Comparison of ENCODE assay signal across 8 cellular contexts in genomic region chr17:30336369-30337171, GRCh38. TPM values are rescaled to one million over a fixed set of nuclear protein-coding genes. Genes with fewer than 3 reads are reported as not detected.
DNase-seq lines count a peak whose midpoint lies in the region; FAIRE-seq and TF ChIP-seq lines count a peak whose summit lies in the region.

No MANE protein-coding gene starts in this region.

- no peak overlapping the region for H3K9ac ChIP-seq in neural cell (ENCODE audit: low read length)

- DNase-seq in ACHN (peak; percentile 78), GM13976 (ENCODE audit: low spot score) (peak; percentile 41), NCI-H345 (lab: John Stamatoyannopoulos, UW) (peak; percentile 45), dermis microvascular lymphatic vessel endothelial cell (ENCODE audit: low read depth in 2 of 2) (peak; percentile 55 to 74), tibial nerve (ENCODE audit: low spot score in 2 of 2) (no peak), frontal cortex (ENCODE audit: low spot score in 2 of 2) (no peak)
- DNase-seq in activated CD4-positive, alpha-beta T cell treated with anti-CD3 and anti-CD28 coated beads for 24 hours (ENCODE audit: low read depth in 2 of 2) = peak; percentile 49

- H3K4me3 ChIP-seq in neural cell (ENCODE audit: low read length) (no peak overlapping the region), tibial nerve (no peak overlapping the region)

- in situ Hi-C loops in ACHN (cut with HindIII; ENCODE audit: low pct_ligation_motif_present, low pct_unique_long_range_greater_than_20kb, low sequenced_read_pairs) (no loop called here), GM13976 (cut with MboI; ENCODE audit: low sequenced_read_pairs, unreplicated experiment) (loop anchor here (5.0 kb wide), 1 partner anchor 234 kb away; no protein-coding TSS in a partner anchor)

- FAIRE-seq in frontal cortex (lab: Jason Lieb, UNC) = no peak

- no peak overlapping the region for H3K4me2 ChIP-seq in neural cell (ENCODE audit: low read length)

- H3K27ac ChIP-seq in neural cell (ENCODE audit: low read length) (no peak overlapping the region), tibial nerve (no peak overlapping the region)

- H3K9me3 ChIP-seq in neural cell (ENCODE audit: low read length) = no peaks in the 10 kb centered on the region
- H3K9me3 ChIP-seq in tibial nerve = no peaks in the 10 kb centered on the region

- no peaks in the 10 kb centered on the region for H3K9me2 ChIP-seq in neural cell (ENCODE audit: insufficient read depth, low read length)

- H3F3A ChIP-seq in neural cell (ENCODE audit: insufficient read depth, low read length, poor library complexity, severe bottlenecking) = no peaks in the 10 kb centered on the region

- TF ChIP-seq EP300 in neural cell (conservative IDR thresholded peaks at IDR 0.05; ENCODE audit: poor library complexity, severe bottlenecking) (no peak), tibial nerve (IDR thresholded peaks at IDR 0.05) (no peak)

- no peaks in the 10 kb centered on the region for H4K20me1 ChIP-seq in neural cell (ENCODE audit: insufficient read depth)

- no peaks in the 10 kb centered on the region for H3K36me3 ChIP-seq in neural cell (ENCODE audit: insufficient read depth, low read length)
- no peaks in the 10 kb centered on the region for H3K36me3 ChIP-seq in tibial nerve

- 62 to 64% methylated on average over 8 of the region's 8 CpGs for WGBS in tibial nerve, 2 donors

- TF ChIP-seq CTCF in GM13976 (IDR thresholded peaks at IDR 0.05; ENCODE audit: borderline replicate concordance, control extremely low read depth, extremely low read depth, insufficient read depth, missing control alignments) (peak; percentile 59), neural cell (IDR thresholded peaks at IDR 0.05; ENCODE audit: poor library complexity, severe bottlenecking) (peak; percentile 56), tibial nerve (IDR thresholded peaks at IDR 0.05) (peak in 2 of 5 experiments; percentile 30 to 44)

- no peak overlapping the region for H2AFZ ChIP-seq in neural cell (ENCODE audit: low read depth, low read length)

- peak; percentile 27 for TF ChIP-seq RAD21 in neural cell (conservative IDR thresholded peaks at IDR 0.05)

- TF ChIP-seq POLR2A in tibial nerve (IDR thresholded peaks at IDR 0.05) = no peak

- H3K27me3 ChIP-seq in neural cell (ENCODE audit: insufficient read depth, low read depth, low read length) (no peaks in the 10 kb centered on the region), tibial nerve (no peaks in the 10 kb centered on the region)

- peaks cover 0 to 14% (median 2%) of the 10 kb centered on the region in 4 donors for H3K4me1 ChIP-seq in tibial nerve

- no peaks in the 10 kb centered on the region for H3K79me2 ChIP-seq in neural cell (replicated peaks; ENCODE audit: insufficient read depth, low read length)

TF ChIP-seq in neural cell, 6 proteins besides CTCF, POLR2A, EP300 and RAD21:
- TF ChIP-seq MXI1 (conservative IDR thresholded peaks at IDR 0.05; ENCODE audit: poor library complexity, severe bottlenecking) (no peak), TAF1 (IDR thresholded peaks at IDR 0.05; ENCODE audit: low read depth) (no peak), REST (IDR thresholded peaks at IDR 0.05; ENCODE audit: borderline replicate concordance) (no peak), SMC3 (conservative IDR thresholded peaks at IDR 0.05; ENCODE audit: poor library complexity) (no peak), EZH2 (IDR thresholded peaks at IDR 0.05; ENCODE audit: borderline replicate concordance, insufficient read depth, low read length, poor library complexity, severe bottlenecking) (no peak), POLR2AphosphoS5 (IDR thresholded peaks at IDR 0.05) (no peak)

RNA-seq across cellular contexts. Expression of gene TMIGD1, which starts 2.7 kb away (rescaled TPM):
- total RNA-seq in dermis microvascular lymphatic vessel endothelial cell (not detected in 2 replicates), tibial nerve (not detected), frontal cortex (not detected)
- polyA plus RNA-seq in neural cell = not detected in 2 replicates
- not detected in 2 replicates for polyA minus RNA-seq in neural cell

RNA-seq across cellular contexts. Expression of gene CPD, which starts 42.2 kb away (rescaled TPM):
- total RNA-seq in dermis microvascular lymphatic vessel endothelial cell (160 and 164 TPM in 2 replicates), tibial nerve (100 to 1,000 TPM in 1 of 4 donors, 10 to 100 TPM in 3; 38.5 to 112 (median 60.3) TPM), frontal cortex (71.7 TPM)
- 14.1 and 14.3 TPM in 2 replicates for polyA plus RNA-seq in neural cell
- 98.8 and 117 TPM in 2 replicates for polyA minus RNA-seq in neural cell

RNA-seq across cellular contexts. Expression of gene BLMH, which starts 44.8 kb away (rescaled TPM):
- total RNA-seq in dermis microvascular lymphatic vessel endothelial cell = 43.6 and 46.3 TPM in 2 replicates
- polyA plus RNA-seq in neural cell = 44.3 and 53.7 TPM in 2 replicates
- polyA minus RNA-seq in neural cell = 44.1 and 44.8 TPM in 2 replicates
- total RNA-seq in tibial nerve = 10 to 100 TPM; 18.1 to 35.7 (median 28.1) TPM
- total RNA-seq in frontal cortex = 48.5 TPM

Comparison
In these comparisons a context has a peak if more than half of its experiments do, and no peak if none do; other contexts are left out.
1. DNase-seq: peak in ACHN (single experiment), GM13976 (single experiment), NCI-H345 (single experiment), activated CD4-positive, alpha-beta T cell treated with anti-CD3 and anti-CD28 coated beads for 24 hours (2 of 2) and dermis microvascular lymphatic vessel endothelial cell (2 of 2); none in tibial nerve (0 of 2) and frontal cortex (0 of 2).